16 cellular contexts compared by ENCODE assay signal in genomic region chr5:153159611-153160010, GRCh38.
DNase-seq lines count a peak whose midpoint lies in the region; ATAC-seq and TF ChIP-seq lines count a peak whose summit lies in the region.
"Had no signal": no experiment of that assay in that cellular context is flagged by ENCODE, and none has a peak within 500 bp of the region (broad histone marks: within the 10 kb centered on the region; RNA-seq: fewer than 3 reads in every experiment).

No MANE protein-coding gene starts in this region.

- no peaks in the 10 kb centered on the region for H3K79me2 ChIP-seq in osteoblast (ENCODE audit: insufficient read depth, low read length)

- intact Hi-C loops in gastrocnemius medialis (cut with DNase I; ENCODE audit: low total_unique reads), result no loop called here

- H3K4me3 Mint-ChIP-seq in T-helper 2 cell treated with Interferon-gamma antibody and Interleukin-4, amounts not matched to agents 5 μg/mL and 100 μg/mL, for 36 hours, result no peak overlapping the region
- H3K4me3 Mint-ChIP-seq: activated CD8-positive, alpha-beta T cell treated with anti-CD3 and anti-CD28 coated beads, Interleukin-2, amount 10 ng/mL, durations not matched to agents 7 days and 5 days; activated T-helper 1 cell treated with anti-CD3 and anti-CD28 coated beads, Interleukin-12 subunit alpha, Interleukin-12 subunit beta, Interleukin-2, Interleukin-4 antibody, amounts not matched to agents 30 ng/mL and 10 ng/mL and 1 ng/mL, durations not matched to agents 14 hours and 24 hours and 36 hours; nephron; WTC11 had no signal

- no peaks in the 10 kb centered on the region for H3K36me3 Mint-ChIP-seq in T-helper 2 cell treated with Interferon-gamma antibody and Interleukin-4, amounts not matched to agents 5 μg/mL and 100 μg/mL, for 36 hours (ENCODE audit: low read depth)
- H3K36me3 Mint-ChIP-seq: WTC11 had no signal

- H3K27me3 ChIP-seq in osteoblast (ENCODE audit: insufficient read depth, low read length) (no peaks in the 10 kb centered on the region), gastrocnemius medialis (no peaks in the 10 kb centered on the region)
- H3K27me3 ChIP-seq: suprapubic skin had no signal

- no peaks in the 10 kb centered on the region for H3K27me3 Mint-ChIP-seq in T-helper 2 cell treated with Interferon-gamma antibody and Interleukin-4, amounts not matched to agents 5 μg/mL and 100 μg/mL, for 36 hours (ENCODE audit: low read depth)

- H4K20me1 ChIP-seq in osteoblast (ENCODE audit: insufficient read depth, low read length), result no peaks in the 10 kb centered on the region

- H3K27ac ChIP-seq in osteoblast (ENCODE audit: low read depth, low read length) (peak overlapping the region; percentile 33), gastrocnemius medialis (no peak overlapping the region)
- H3K27ac ChIP-seq: lower lobe of right lung, suprapubic skin had no signal

- H3K4me1 ChIP-seq in osteoblast (ENCODE audit: insufficient read depth, low read length) (peaks cover 25% of the 10 kb centered on the region), gastrocnemius medialis (no peaks in the 10 kb centered on the region)
- H3K4me1 ChIP-seq: lower lobe of right lung, suprapubic skin had no signal

- no peaks in the 10 kb centered on the region for H3K4me1 Mint-ChIP-seq in T-helper 2 cell treated with Interferon-gamma antibody and Interleukin-4, amounts not matched to agents 5 μg/mL and 100 μg/mL, for 36 hours (ENCODE audit: low read depth)
- H3K4me1 Mint-ChIP-seq: nephron had no signal

- H3K27ac Mint-ChIP-seq in T-helper 2 cell treated with Interferon-gamma antibody and Interleukin-4, amounts not matched to agents 5 μg/mL and 100 μg/mL, for 36 hours, result no peak overlapping the region
- H3K27ac Mint-ChIP-seq: activated CD8-positive, alpha-beta T cell treated with anti-CD3 and anti-CD28 coated beads, Interleukin-2, amount 10 ng/mL, durations not matched to agents 7 days and 5 days; activated T-helper 1 cell treated with anti-CD3 and anti-CD28 coated beads, Interleukin-12 subunit alpha, Interleukin-12 subunit beta, Interleukin-2, Interleukin-4 antibody, amounts not matched to agents 30 ng/mL and 10 ng/mL and 1 ng/mL, durations not matched to agents 14 hours and 24 hours and 36 hours; nephron; WTC11 had no signal

- H3K9me3 ChIP-seq in osteoblast (ENCODE audit: low read depth, low read length), result no peaks in the 10 kb centered on the region
- H3K9me3 ChIP-seq in gastrocnemius medialis, result no peaks in the 10 kb centered on the region
- H3K9me3 ChIP-seq: lower lobe of right lung, suprapubic skin had no signal

- no peak overlapping the region for H2AFZ ChIP-seq in osteoblast (ENCODE audit: low read length)

- H3K4me3 ChIP-seq in osteoblast (ENCODE audit: insufficient read depth, low read length), result no peak overlapping the region
- H3K4me3 ChIP-seq in gastrocnemius medialis, result no peak overlapping the region
- H3K4me3 ChIP-seq: lower lobe of right lung, suprapubic skin had no signal

- ATAC-seq in gastrocnemius medialis, result no peak
- ATAC-seq: activated CD8-positive, alpha-beta T cell treated with anti-CD3 and anti-CD28 coated beads, Interleukin-2, amount 10 ng/mL, durations not matched to agents 7 days and 5 days; lower lobe of right lung; WTC11 had no signal

- DNase-seq in EH (ENCODE audit: low read depth) (peak; percentile 68), NCI-H69 (lab: John Stamatoyannopoulos, UW) (peak; percentile 75), fibroblast of gingiva (ENCODE audit: low read depth) (peak; percentile 3), osteoblast (ENCODE audit: insufficient read length, low spot score, missing footprints) (peak; percentile 54), gastrocnemius medialis (no peak), midbrain (lab: John Stamatoyannopoulos, UW) (no peak)
- no peak for DNase-seq in T-helper 2 cell treated with Interferon-gamma antibody and Interleukin-4, amounts not matched to agents 5 μg/mL and 100 μg/mL, for 36 hours (ENCODE audit: low spot score)
- DNase-seq: activated CD8-positive, alpha-beta T cell treated with anti-CD3 and anti-CD28 coated beads, Interleukin-2, amount 10 ng/mL, durations not matched to agents 7 days and 5 days; lower lobe of right lung; NCI-H187 treated with DMSO at 0.1 percent for 48 hours; NCI-H526; T-helper 1 cell had no signal

- H3K9me3 Mint-ChIP-seq in T-helper 2 cell treated with Interferon-gamma antibody and Interleukin-4, amounts not matched to agents 5 μg/mL and 100 μg/mL, for 36 hours, result no peaks in the 10 kb centered on the region
- H3K9me3 Mint-ChIP-seq: activated T-helper 1 cell treated with anti-CD3 and anti-CD28 coated beads, Interleukin-12 subunit alpha, Interleukin-12 subunit beta, Interleukin-2, Interleukin-4 antibody, amounts not matched to agents 30 ng/mL and 10 ng/mL and 1 ng/mL, durations not matched to agents 14 hours and 24 hours and 36 hours; nephron; WTC11 had no signal

- H3K36me3 ChIP-seq in osteoblast (ENCODE audit: insufficient read depth, low read length) (no peaks in the 10 kb centered on the region), gastrocnemius medialis (no peaks in the 10 kb centered on the region)
- H3K36me3 ChIP-seq: lower lobe of right lung, suprapubic skin had no signal

- TF ChIP-seq CTCF in osteoblast (IDR thresholded peaks at IDR 0.05; ENCODE audit: extremely low read depth, low read depth, low read length) (no peak), gastrocnemius medialis (IDR thresholded peaks at IDR 0.05 in 4 of 5, conservative IDR thresholded peaks at IDR 0.05 in 1 of 5) (no peak)

- TF ChIP-seq POLR2A in gastrocnemius medialis (IDR thresholded peaks at IDR 0.05), result no peak

- in situ Hi-C loops in gastrocnemius medialis (cut with MboI; ENCODE audit: low sequenced_read_pairs in 4 of 4), result no loop called here

- peak overlapping the region; percentile 13 for H3K4me2 ChIP-seq in osteoblast (ENCODE audit: insufficient read depth, low read length)

Comparison
In these comparisons a context has a peak if more than half of its experiments do, and no peak if none do; other contexts are left out.
1. DNase-seq: peak in EH (single experiment), NCI-H69 (single experiment), fibroblast of gingiva (single experiment) and osteoblast (single experiment); none in gastrocnemius medialis (0 of 2), midbrain (single experiment) and T-helper 2 cell treated with Interferon-gamma antibody and Interleukin-4, amounts not matched to agents 5 μg/mL and 100 μg/mL, for 36 hours (single experiment).